ENCODE assay signal across 1 cellular context in the genomic region with DNA sequence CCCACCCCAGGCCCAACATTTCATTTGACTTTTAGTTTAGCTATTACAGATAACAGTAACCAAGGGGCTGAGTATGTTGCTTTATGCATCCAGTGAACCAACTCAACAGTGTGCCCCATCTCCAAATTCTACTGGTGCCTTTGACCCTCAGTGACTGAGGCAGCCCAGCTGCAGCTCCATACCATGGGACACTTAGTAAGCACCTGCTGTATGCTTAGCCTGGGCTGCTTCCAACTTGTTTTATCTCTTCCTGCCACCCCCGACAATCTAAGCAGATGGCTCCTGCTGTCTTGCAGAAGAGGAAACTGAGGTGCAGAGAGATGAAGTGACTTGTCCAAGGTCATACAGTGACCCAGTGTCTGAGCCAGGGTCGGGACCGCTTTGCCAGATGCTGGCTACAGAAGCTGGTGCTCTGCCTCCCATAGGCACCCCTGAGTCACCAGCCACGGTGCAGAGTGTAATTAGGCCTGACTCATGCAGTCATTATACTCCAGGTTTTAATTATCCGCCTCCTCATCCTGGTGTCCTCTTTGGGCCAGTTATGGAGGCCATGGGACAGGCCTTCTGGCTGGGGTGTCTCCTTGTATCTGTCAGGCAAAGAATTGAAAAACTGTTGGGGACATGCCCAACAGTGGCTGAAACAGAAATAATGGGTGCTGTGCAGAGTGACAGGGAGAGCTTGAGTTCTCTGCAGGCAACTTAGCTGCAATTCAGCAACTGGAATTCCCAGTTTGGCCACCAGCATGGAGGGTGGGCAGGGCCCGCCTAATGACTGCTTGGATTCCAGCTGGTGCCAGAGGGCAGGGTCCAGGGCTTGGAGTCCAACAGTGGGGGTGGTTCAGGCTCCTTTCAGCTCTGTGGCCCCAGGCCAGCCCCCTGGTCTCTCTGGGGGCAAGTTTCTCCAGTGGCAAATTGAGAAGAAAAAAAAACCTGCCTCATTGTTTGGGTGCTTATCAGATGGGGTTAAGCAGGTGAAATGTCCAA.
TF ChIP-seq lines count a peak whose summit lies in the region.

No MANE protein-coding gene starts in this region.

TF ChIP-seq in WTC11, 78 proteins besides CTCF, POLR2A, EP300 and RAD21 (continued from another document):
- TF ChIP-seq, protein P1, sequence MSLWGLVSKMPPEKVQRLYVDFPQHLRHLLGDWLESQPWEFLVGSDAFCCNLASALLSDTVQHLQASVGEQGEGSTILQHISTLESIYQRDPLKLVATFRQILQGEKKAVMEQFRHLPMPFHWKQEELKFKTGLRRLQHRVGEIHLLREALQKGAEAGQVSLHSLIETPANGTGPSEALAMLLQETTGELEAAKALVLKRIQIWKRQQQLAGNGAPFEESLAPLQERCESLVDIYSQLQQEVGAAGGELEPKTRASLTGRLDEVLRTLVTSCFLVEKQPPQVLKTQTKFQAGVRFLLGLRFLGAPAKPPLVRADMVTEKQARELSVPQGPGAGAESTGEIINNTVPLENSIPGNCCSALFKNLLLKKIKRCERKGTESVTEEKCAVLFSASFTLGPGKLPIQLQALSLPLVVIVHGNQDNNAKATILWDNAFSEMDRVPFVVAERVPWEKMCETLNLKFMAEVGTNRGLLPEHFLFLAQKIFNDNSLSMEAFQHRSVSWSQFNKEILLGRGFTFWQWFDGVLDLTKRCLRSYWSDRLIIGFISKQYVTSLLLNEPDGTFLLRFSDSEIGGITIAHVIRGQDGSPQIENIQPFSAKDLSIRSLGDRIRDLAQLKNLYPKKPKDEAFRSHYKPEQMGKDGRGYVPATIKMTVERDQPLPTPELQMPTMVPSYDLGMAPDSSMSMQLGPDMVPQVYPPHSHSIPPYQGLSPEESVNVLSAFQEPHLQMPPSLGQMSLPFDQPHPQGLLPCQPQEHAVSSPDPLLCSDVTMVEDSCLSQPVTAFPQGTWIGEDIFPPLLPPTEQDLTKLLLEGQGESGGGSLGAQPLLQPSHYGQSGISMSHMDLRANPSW (CRISPR knock-in tag; conservative IDR thresholded peaks at IDR 0.05; ENCODE audit: low read depth): no peak
- TF ChIP-seq ATF1 (CRISPR knock-in tag; IDR thresholded peaks at IDR 0.05) (no peak), HMGA2 (CRISPR knock-in tag; IDR thresholded peaks at IDR 0.05) (no peak), FOXK1 (CRISPR knock-in tag; IDR thresholded peaks at IDR 0.05) (no peak), ZNF263 (CRISPR knock-in tag; IDR thresholded peaks at IDR 0.05; ENCODE audit: low read depth) (no peak), JUN (CRISPR knock-in tag; IDR thresholded peaks at IDR 0.05) (no peak), ZNF219 (CRISPR knock-in tag; IDR thresholded peaks at IDR 0.05; ENCODE audit: borderline replicate concordance) (no peak), ZNF396 (CRISPR knock-in tag; IDR thresholded peaks at IDR 0.05; ENCODE audit: borderline replicate concordance) (no peak), GTF2I (CRISPR knock-in tag; conservative IDR thresholded peaks at IDR 0.05) (no peak), ZNF416 (CRISPR knock-in tag; IDR thresholded peaks at IDR 0.05) (no peak)
- TF ChIP-seq, protein P2, sequence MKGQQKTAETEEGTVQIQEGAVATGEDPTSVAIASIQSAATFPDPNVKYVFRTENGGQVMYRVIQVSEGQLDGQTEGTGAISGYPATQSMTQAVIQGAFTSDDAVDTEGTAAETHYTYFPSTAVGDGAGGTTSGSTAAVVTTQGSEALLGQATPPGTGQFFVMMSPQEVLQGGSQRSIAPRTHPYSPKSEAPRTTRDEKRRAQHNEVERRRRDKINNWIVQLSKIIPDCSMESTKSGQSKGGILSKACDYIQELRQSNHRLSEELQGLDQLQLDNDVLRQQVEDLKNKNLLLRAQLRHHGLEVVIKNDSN (CRISPR knock-in tag; IDR thresholded peaks at IDR 0.05): no peak
- TF ChIP-seq, protein P3, sequence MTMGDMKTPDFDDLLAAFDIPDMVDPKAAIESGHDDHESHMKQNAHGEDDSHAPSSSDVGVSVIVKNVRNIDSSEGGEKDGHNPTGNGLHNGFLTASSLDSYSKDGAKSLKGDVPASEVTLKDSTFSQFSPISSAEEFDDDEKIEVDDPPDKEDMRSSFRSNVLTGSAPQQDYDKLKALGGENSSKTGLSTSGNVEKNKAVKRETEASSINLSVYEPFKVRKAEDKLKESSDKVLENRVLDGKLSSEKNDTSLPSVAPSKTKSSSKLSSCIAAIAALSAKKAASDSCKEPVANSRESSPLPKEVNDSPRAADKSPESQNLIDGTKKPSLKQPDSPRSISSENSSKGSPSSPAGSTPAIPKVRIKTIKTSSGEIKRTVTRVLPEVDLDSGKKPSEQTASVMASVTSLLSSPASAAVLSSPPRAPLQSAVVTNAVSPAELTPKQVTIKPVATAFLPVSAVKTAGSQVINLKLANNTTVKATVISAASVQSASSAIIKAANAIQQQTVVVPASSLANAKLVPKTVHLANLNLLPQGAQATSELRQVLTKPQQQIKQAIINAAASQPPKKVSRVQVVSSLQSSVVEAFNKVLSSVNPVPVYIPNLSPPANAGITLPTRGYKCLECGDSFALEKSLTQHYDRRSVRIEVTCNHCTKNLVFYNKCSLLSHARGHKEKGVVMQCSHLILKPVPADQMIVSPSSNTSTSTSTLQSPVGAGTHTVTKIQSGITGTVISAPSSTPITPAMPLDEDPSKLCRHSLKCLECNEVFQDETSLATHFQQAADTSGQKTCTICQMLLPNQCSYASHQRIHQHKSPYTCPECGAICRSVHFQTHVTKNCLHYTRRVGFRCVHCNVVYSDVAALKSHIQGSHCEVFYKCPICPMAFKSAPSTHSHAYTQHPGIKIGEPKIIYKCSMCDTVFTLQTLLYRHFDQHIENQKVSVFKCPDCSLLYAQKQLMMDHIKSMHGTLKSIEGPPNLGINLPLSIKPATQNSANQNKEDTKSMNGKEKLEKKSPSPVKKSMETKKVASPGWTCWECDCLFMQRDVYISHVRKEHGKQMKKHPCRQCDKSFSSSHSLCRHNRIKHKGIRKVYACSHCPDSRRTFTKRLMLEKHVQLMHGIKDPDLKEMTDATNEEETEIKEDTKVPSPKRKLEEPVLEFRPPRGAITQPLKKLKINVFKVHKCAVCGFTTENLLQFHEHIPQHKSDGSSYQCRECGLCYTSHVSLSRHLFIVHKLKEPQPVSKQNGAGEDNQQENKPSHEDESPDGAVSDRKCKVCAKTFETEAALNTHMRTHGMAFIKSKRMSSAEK (CRISPR knock-in tag; IDR thresholded peaks at IDR 0.05; ENCODE audit: borderline replicate concordance): no peak
- TF ChIP-seq, protein P4, sequence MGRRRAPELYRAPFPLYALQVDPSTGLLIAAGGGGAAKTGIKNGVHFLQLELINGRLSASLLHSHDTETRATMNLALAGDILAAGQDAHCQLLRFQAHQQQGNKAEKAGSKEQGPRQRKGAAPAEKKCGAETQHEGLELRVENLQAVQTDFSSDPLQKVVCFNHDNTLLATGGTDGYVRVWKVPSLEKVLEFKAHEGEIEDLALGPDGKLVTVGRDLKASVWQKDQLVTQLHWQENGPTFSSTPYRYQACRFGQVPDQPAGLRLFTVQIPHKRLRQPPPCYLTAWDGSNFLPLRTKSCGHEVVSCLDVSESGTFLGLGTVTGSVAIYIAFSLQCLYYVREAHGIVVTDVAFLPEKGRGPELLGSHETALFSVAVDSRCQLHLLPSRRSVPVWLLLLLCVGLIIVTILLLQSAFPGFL (CRISPR knock-in tag; IDR thresholded peaks at IDR 0.05; ENCODE audit: borderline replicate concordance): no peak
- TF ChIP-seq, protein P5, sequence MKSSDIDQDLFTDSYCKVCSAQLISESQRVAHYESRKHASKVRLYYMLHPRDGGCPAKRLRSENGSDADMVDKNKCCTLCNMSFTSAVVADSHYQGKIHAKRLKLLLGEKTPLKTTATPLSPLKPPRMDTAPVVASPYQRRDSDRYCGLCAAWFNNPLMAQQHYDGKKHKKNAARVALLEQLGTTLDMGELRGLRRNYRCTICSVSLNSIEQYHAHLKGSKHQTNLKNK (CRISPR knock-in tag; IDR thresholded peaks at IDR 0.05): no peak
